Comparison of ENCODE assay signal across 8 cellular contexts in genomic region chr1:32291145-32291707, GRCh38. TPM values are rescaled to one million over a fixed set of nuclear protein-coding genes. Genes with fewer than 3 reads are reported as not detected.
DNase-seq lines count a peak whose midpoint lies in the region; TF ChIP-seq lines count a peak whose summit lies in the region.

No MANE protein-coding gene starts in this region.

- H3K9me3 ChIP-seq in MM.1S (replicated peaks; ENCODE audit: insufficient read depth, low read length) (no peaks in the 10 kb centered on the region), mononuclear cell (ENCODE audit: low read depth, low read length) (no peaks in the 10 kb centered on the region)

- H3K9me2 ChIP-seq in MM.1S (replicated peaks; ENCODE audit: insufficient read depth, low read length) = no peaks in the 10 kb centered on the region

- H2AFZ ChIP-seq in MM.1S (ENCODE audit: low read length) = peak overlapping the region; percentile 61

- H4K20me1 ChIP-seq in MM.1S (ENCODE audit: insufficient read depth, low read length) = no peaks in the 10 kb centered on the region

- H3K27me3 ChIP-seq in MM.1S (replicated peaks; ENCODE audit: insufficient read depth, low read length) (no peaks in the 10 kb centered on the region), mononuclear cell (ENCODE audit: insufficient read depth, low read length) (no peaks in the 10 kb centered on the region)

- no peaks in the 10 kb centered on the region for H3K36me3 ChIP-seq in MM.1S (replicated peaks; ENCODE audit: insufficient read depth, low read length)

- H3F3A ChIP-seq in MM.1S (ENCODE audit: insufficient read depth, low read length) = no peaks in the 10 kb centered on the region

- peak; percentile 66 for DNase-seq in EH (ENCODE audit: low read depth)
- DNase-seq in MM.1S = no peak
- peak; percentile 4 for DNase-seq in cerebellar cortex (ENCODE audit: low spot score)
- no peak for DNase-seq in mesenteric fat pad (ENCODE audit: low spot score)
- no peak for DNase-seq in NCI-H526 (lab: John Stamatoyannopoulos, UW)
- DNase-seq in stimulated activated CD4-positive, alpha-beta T cell treated with anti-CD3 and anti-CD28 coated beads, Interleukin-15, amount 100 ng/mL, for 24 hours = no peak
- DNase-seq in NCI-H2171 treated with DMSO at 0.1 percent for 48 hours (lab: John Stamatoyannopoulos, UW) = no peak

- H3K4me1 ChIP-seq in MM.1S (ENCODE audit: low read length) (no peaks in the 10 kb centered on the region; the same call in 1 of the 2 replicates), mononuclear cell (ENCODE audit: insufficient read depth, low read length) (peaks cover 51% of the 10 kb centered on the region)

- H3K79me2 ChIP-seq in MM.1S (ENCODE audit: low read length) = peaks cover 43% of the 10 kb centered on the region

- H3K27ac ChIP-seq in MM.1S (ENCODE audit: low read length) = peak overlapping the region; percentile 63

- H3K4me2 ChIP-seq in MM.1S (ENCODE audit: low read depth, low read length) = peak overlapping the region; percentile 61

- no peak for TF ChIP-seq CTCF in MM.1S (IDR thresholded peaks at IDR 0.05; ENCODE audit: low read length)

- H3K9ac ChIP-seq in MM.1S (ENCODE audit: low read length) = peak overlapping the region; percentile 67

- H3K4me3 ChIP-seq in MM.1S (ENCODE audit: low read length) = peak overlapping the region; percentile 59
- peak overlapping the region; percentile 91 for H3K4me3 ChIP-seq in mononuclear cell (ENCODE audit: low read length)

RNA-seq across cellular contexts. Expression of gene HDAC1, which starts 0.7 kb away (rescaled TPM):
- total RNA-seq in mononuclear cell (58.8 TPM), mesenteric fat pad (32.3 TPM)

RNA-seq across cellular contexts. Expression of gene LCK, which starts 40.2 kb away (rescaled TPM):
- 112 TPM for total RNA-seq in mononuclear cell
- 1.8 TPM for total RNA-seq in mesenteric fat pad

RNA-seq across cellular contexts. Expression of gene FAM167B, which starts 44.2 kb away (rescaled TPM):
- total RNA-seq in mononuclear cell (not detected), mesenteric fat pad (7.5 TPM)

RNA-seq across cellular contexts. Expression of gene MARCKSL1, which starts 44.8 kb away (rescaled TPM):
- total RNA-seq in mononuclear cell (39.9 TPM), mesenteric fat pad (51.8 TPM)

Comparison
In these comparisons a context has a peak if more than half of its experiments do, and no peak if none do; other contexts are left out.
1. DNase-seq: peak in EH (single experiment) and cerebellar cortex (single experiment); none in MM.1S (single experiment), mesenteric fat pad (single experiment), NCI-H526 (0 of 2), stimulated activated CD4-positive, alpha-beta T cell treated with anti-CD3 and anti-CD28 coated beads, Interleukin-15, amount 100 ng/mL, for 24 hours (single experiment) and NCI-H2171 treated with DMSO at 0.1 percent for 48 hours (single experiment).
2. RNA of gene LCK, which starts 40.2 kb away (total RNA-seq): 112 TPM in mononuclear cell (single experiment); 1.8 TPM in mesenteric fat pad (single experiment); every median in the first group is over 10 times any median in the second.